27 cellular contexts compared by ENCODE assay signal in the genomic region with DNA sequence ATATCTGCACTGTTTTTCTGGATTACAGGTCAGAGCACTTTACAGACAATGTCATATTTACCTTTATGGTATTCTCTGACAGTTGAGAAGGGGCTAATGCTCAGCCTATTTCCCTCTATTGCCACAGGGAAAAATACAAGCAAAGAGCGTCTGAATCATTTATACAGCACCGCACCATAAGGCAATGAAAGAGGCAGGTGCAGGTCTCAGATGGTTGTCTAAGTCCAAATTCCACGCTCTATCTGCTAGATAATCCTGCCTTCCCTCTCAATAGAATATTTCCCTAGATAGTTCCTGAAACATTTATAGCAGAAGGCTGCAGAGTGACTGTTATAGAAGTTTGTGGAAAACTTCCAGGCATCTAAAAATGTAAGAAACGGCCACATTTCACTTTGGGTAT.
"Had no signal": no experiment of that assay in that cellular context is flagged by ENCODE, and none has a peak within 500 bp of the region (broad histone marks: within the 10 kb centered on the region; RNA-seq: fewer than 3 reads in every experiment).

No MANE protein-coding gene starts in this region.

- H3K36me3 ChIP-seq: neural progenitor cell, pancreas, prostate gland, right lobe of liver, sigmoid colon, spleen, suprapubic skin, tibial artery, transverse colon, upper lobe of right lung, uterus had no signal

- H3K4me2 ChIP-seq: neural progenitor cell, smooth muscle cell had no signal

- H3K9me3 ChIP-seq: pancreas, prostate gland, right lobe of liver, sigmoid colon, suprapubic skin, testis, tibial artery, transverse colon, upper lobe of right lung, uterus had no signal

- ATAC-seq: naive thymus-derived CD4-positive, alpha-beta T cell; natural killer cell; pancreas; right cardiac atrium; right lobe of liver; stimulated activated memory B cell treated with anti-CD40 and anti-IgM and Interleukin-4, amounts not matched to agents 10 μg/mL and 1 μg/mL and 100 μg/mL, for 72 hours; stimulated activated naive CD8-positive, alpha-beta T cell treated with anti-CD3 and anti-CD28 coated beads, Interleukin-15, amount 100 ng/mL, for 72 hours; stimulated activated naive CD8-positive, alpha-beta T cell treated with anti-CD3 and anti-CD28 coated beads, Interleukin-15, Interleukin-2, amounts not matched to agents 100 U/mL and 50 U/mL, for 24 hours; upper lobe of right lung had no signal

- H3K4me3 ChIP-seq: neural progenitor cell, pancreas, prostate gland, right lobe of liver, sigmoid colon, smooth muscle cell, spleen, suprapubic skin, testis, tibial artery, transverse colon, upper lobe of right lung, uterus had no signal

- H3K4me1 ChIP-seq: neural progenitor cell, pancreas, prostate gland, right lobe of liver, sigmoid colon, spleen, suprapubic skin, testis, tibial artery, transverse colon, upper lobe of right lung, uterus had no signal

- FAIRE-seq: pancreas had no signal

- H2AFZ ChIP-seq: neural progenitor cell had no signal

- H3K27me3 ChIP-seq: neural progenitor cell, pancreas, right lobe of liver, sigmoid colon, spleen, suprapubic skin, testis, tibial artery, transverse colon, upper lobe of right lung, uterus had no signal

- DNase-seq: naive thymus-derived CD4-positive, alpha-beta T cell; natural killer cell; occipital lobe; pancreas; right cardiac atrium; right lobe of liver; sigmoid colon; spleen; stimulated activated CD4-positive, alpha-beta T cell treated with anti-CD3 and anti-CD28 coated beads, Interleukin-12 subunit alpha, Interleukin-12 subunit beta, amount 100 ng/mL, for 4 hours; stimulated activated CD4-positive, alpha-beta T cell treated with anti-CD3 and anti-CD28 coated beads, Interleukin-1b, Interleukin-23, amount 100 ng/mL, for 48 hours; stimulated activated CD4-positive, alpha-beta T cell treated with anti-CD3 and anti-CD28 coated beads, Interleukin-4, amount 100 ng/mL, for 1 hour; stimulated activated CD4-positive, alpha-beta T cell treated with anti-CD3 and anti-CD28 coated beads, Interleukin-4, amount 100 ng/mL, for 4 hours; stimulated activated CD8-positive, alpha-beta memory T cell treated with anti-CD3 and anti-CD28 coated beads, Interleukin-4, amount 100 ng/mL, for 48 hours; stimulated activated naive CD4-positive, alpha-beta T cell; stimulated activated naive CD8-positive, alpha-beta T cell treated with anti-CD3 and anti-CD28 coated beads, Interleukin-15, amount 100 ng/mL, for 72 hours; stimulated activated naive CD8-positive, alpha-beta T cell treated with anti-CD3 and anti-CD28 coated beads, Interleukin-15, Interleukin-2, amounts not matched to agents 100 U/mL and 50 U/mL, for 24 hours; substantia nigra; testis; tibial artery; transverse colon; upper lobe of right lung; uterus had no signal

- H3K27ac ChIP-seq: neural progenitor cell, pancreas, prostate gland, right lobe of liver, sigmoid colon, spleen, suprapubic skin, testis, tibial artery, transverse colon, upper lobe of right lung, uterus had no signal
